ENCODE assay signal across 22 cellular contexts in the genomic region with DNA sequence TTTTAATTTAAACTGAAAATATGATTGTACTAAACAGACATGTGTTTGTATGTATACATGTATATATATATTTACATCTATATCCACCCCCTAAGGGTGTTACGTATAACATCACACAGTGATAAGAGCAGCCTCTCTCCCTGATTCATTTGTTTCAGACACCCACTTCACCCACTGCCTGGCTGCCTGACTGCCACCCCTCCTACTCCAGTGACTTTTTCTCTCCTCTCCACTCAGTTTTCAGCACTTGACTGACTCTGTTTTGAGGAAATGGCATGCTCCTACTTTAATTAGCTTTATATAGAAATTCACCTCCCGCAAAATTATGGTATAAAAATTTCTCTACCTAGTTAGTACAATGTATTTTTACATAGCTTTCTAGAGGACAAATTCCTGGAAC. TPM values are rescaled to one million over a fixed set of nuclear protein-coding genes. Genes with fewer than 3 reads are reported as not detected.
A peak's percentile ranks its signal among the peaks of the same experiment; 100 is the strongest.
DNase-seq lines count a peak whose midpoint lies in the region; ATAC-seq and TF ChIP-seq lines count a peak whose summit lies in the region.
"Had no signal": no experiment of that assay in that cellular context is flagged by ENCODE, and none has a peak within 500 bp of the region (broad histone marks: within the 10 kb centered on the region; RNA-seq: fewer than 3 reads in every experiment).

No MANE protein-coding gene starts in this region.

- intact Hi-C loops in activated naive CD4-positive, alpha-beta T cell treated with anti-CD3 and anti-CD28 coated beads for 36 hours (cut with micrococcal nuclease): no loop called here
- intact Hi-C loops in Calu3 (cut with micrococcal nuclease; ENCODE audit: unreplicated experiment): no loop called here

- DNase-seq in activated naive CD4-positive, alpha-beta T cell treated with anti-CD3 and anti-CD28 coated beads for 36 hours: no peak
- DNase-seq in Calu3: no peak
- peak; percentile 63 for DNase-seq in putamen (ENCODE audit: low spot score)
- no peak for DNase-seq in hypothalamus (lab: John Stamatoyannopoulos, UW)
- DNase-seq in GM13977 (ENCODE audit: low spot score): no peak
- DNase-seq: CD4-positive, CD25-positive, alpha-beta regulatory T cell; COR-L47; DMS 273 treated with DMSO at 0.1 percent for 48 hours; DMS79 treated with DMSO at 0.1 percent for 48 hours; H7; Kasumi-1; MG63; NCI-H1048; NCI-H1417 treated with DMSO at 0.1 percent for 48 hours; NCI-H187; NCI-H446; NCI-H526 had no signal

- peaks cover 9% of the 10 kb centered on the region for H3K4me1 Mint-ChIP-seq in activated naive CD4-positive, alpha-beta T cell treated with anti-CD3 and anti-CD28 coated beads, Interleukin-2, amount 50 U/mL, for 24 hours
- H3K4me1 Mint-ChIP-seq in activated naive CD4-positive, alpha-beta T cell treated with anti-CD3 and anti-CD28 coated beads for 36 hours (ENCODE audit: low read depth): peaks cover 9% of the 10 kb centered on the region
- peaks cover 15% of the 10 kb centered on the region for H3K4me1 Mint-ChIP-seq in Calu3 (ENCODE audit: low read depth, unreplicated experiment)
- peaks cover 8% of the 10 kb centered on the region for H3K4me1 Mint-ChIP-seq in activated T-helper 17 cell treated with anti-CD3 and anti-CD28 coated beads, Interleukin-2, amount 50 U/mL, for 72 hours

- H3K36me3 Mint-ChIP-seq in activated naive CD4-positive, alpha-beta T cell treated with anti-CD3 and anti-CD28 coated beads, Interleukin-2, amount 50 U/mL, for 24 hours: peaks cover 10% of the 10 kb centered on the region
- peaks cover 25% of the 10 kb centered on the region for H3K36me3 Mint-ChIP-seq in activated naive CD4-positive, alpha-beta T cell treated with anti-CD3 and anti-CD28 coated beads for 36 hours (ENCODE audit: low read depth)
- peaks cover 88% of the 10 kb centered on the region for H3K36me3 Mint-ChIP-seq in Calu3 (ENCODE audit: insufficient read depth, unreplicated experiment)
- H3K36me3 Mint-ChIP-seq in activated T-helper 17 cell treated with anti-CD3 and anti-CD28 coated beads, Interleukin-2, amount 50 U/mL, for 72 hours (ENCODE audit: low read depth): peaks cover 92% of the 10 kb centered on the region

- no peak for TF ChIP-seq CTCF in Calu3 (IDR thresholded peaks at IDR 0.05; ENCODE audit: unreplicated experiment)
- TF ChIP-seq CTCF in GM13977 (IDR thresholded peaks at IDR 0.05; ENCODE audit: extremely low read depth, insufficient read depth, missing control alignments): no peak

- peak overlapping the region; percentile 82 for H3K27ac Mint-ChIP-seq in activated naive CD4-positive, alpha-beta T cell treated with anti-CD3 and anti-CD28 coated beads, Interleukin-2, amount 50 U/mL, for 24 hours
- no peak overlapping the region for H3K27ac Mint-ChIP-seq in activated naive CD4-positive, alpha-beta T cell treated with anti-CD3 and anti-CD28 coated beads for 36 hours
- H3K27ac Mint-ChIP-seq in Calu3 (ENCODE audit: unreplicated experiment): peak overlapping the region; percentile 59
- peak overlapping the region; percentile 63 for H3K27ac Mint-ChIP-seq in activated T-helper 17 cell treated with anti-CD3 and anti-CD28 coated beads, Interleukin-2, amount 50 U/mL, for 72 hours

- no peaks in the 10 kb centered on the region for H3K9me3 Mint-ChIP-seq in activated naive CD4-positive, alpha-beta T cell treated with anti-CD3 and anti-CD28 coated beads, Interleukin-2, amount 50 U/mL, for 24 hours
- H3K9me3 Mint-ChIP-seq in activated naive CD4-positive, alpha-beta T cell treated with anti-CD3 and anti-CD28 coated beads for 36 hours: no peaks in the 10 kb centered on the region
- no peaks in the 10 kb centered on the region for H3K9me3 Mint-ChIP-seq in Calu3 (ENCODE audit: low read depth, unreplicated experiment)
- H3K9me3 Mint-ChIP-seq in activated T-helper 17 cell treated with anti-CD3 and anti-CD28 coated beads, Interleukin-2, amount 50 U/mL, for 72 hours: no peaks in the 10 kb centered on the region
- H3K9me3 Mint-ChIP-seq: CD4-positive, CD25-positive, alpha-beta regulatory T cell had no signal

- ATAC-seq in activated T-helper 17 cell treated with anti-CD3 and anti-CD28 coated beads, Interleukin-2, amount 50 U/mL, for 72 hours (replicated peaks): no peak
- ATAC-seq: A549, Right ventricle myocardium inferior had no signal

- BruUV-seq in Calu3 (replicated peaks; lab: Mats Ljungman, UMichigan): no TSS peak

- no peak overlapping the region for H3K4me3 Mint-ChIP-seq in activated naive CD4-positive, alpha-beta T cell treated with anti-CD3 and anti-CD28 coated beads, Interleukin-2, amount 50 U/mL, for 24 hours
- no peak overlapping the region for H3K4me3 Mint-ChIP-seq in activated naive CD4-positive, alpha-beta T cell treated with anti-CD3 and anti-CD28 coated beads for 36 hours
- H3K4me3 Mint-ChIP-seq in Calu3 (ENCODE audit: low read depth, unreplicated experiment): no peak overlapping the region
- no peak overlapping the region for H3K4me3 Mint-ChIP-seq in activated T-helper 17 cell treated with anti-CD3 and anti-CD28 coated beads, Interleukin-2, amount 50 U/mL, for 72 hours
- H3K4me3 Mint-ChIP-seq: CD4-positive, CD25-positive, alpha-beta regulatory T cell had no signal

- H3K27me3 Mint-ChIP-seq in activated naive CD4-positive, alpha-beta T cell treated with anti-CD3 and anti-CD28 coated beads, Interleukin-2, amount 50 U/mL, for 24 hours: no peaks in the 10 kb centered on the region
- H3K27me3 Mint-ChIP-seq in activated naive CD4-positive, alpha-beta T cell treated with anti-CD3 and anti-CD28 coated beads for 36 hours (ENCODE audit: low read depth): no peaks in the 10 kb centered on the region
- H3K27me3 Mint-ChIP-seq in Calu3 (ENCODE audit: unreplicated experiment): no peaks in the 10 kb centered on the region
- no peaks in the 10 kb centered on the region for H3K27me3 Mint-ChIP-seq in activated T-helper 17 cell treated with anti-CD3 and anti-CD28 coated beads, Interleukin-2, amount 50 U/mL, for 72 hours
- H3K27me3 Mint-ChIP-seq: CD4-positive, CD25-positive, alpha-beta regulatory T cell had no signal

- in situ Hi-C loops in GM13977 (cut with MboI; ENCODE audit: low pct_unique_long_range_greater_than_20kb, low sequenced_read_pairs, unreplicated experiment): no loop called here

- CTCF ChIA-PET in activated naive CD4-positive, alpha-beta T cell treated with anti-CD3 and anti-CD28 coated beads for 36 hours (lab: Charles Lee): no interaction called here
- CTCF ChIA-PET in Calu3 (lab: Charles Lee): no interaction called here

RNA-seq across cellular contexts. Expression of gene BFAR, which starts 20.0 kb away (rescaled TPM):
- 10 to 100 TPM; 41.9 to 44.6 TPM for total RNA-seq in activated naive CD4-positive, alpha-beta T cell treated with anti-CD3 and anti-CD28 coated beads for 36 hours
- 83.8 and 97.9 TPM in 2 replicates for total RNA-seq in Calu3 (2022)
- 10 to 100 TPM; 41.4 to 62.2 TPM for total RNA-seq in activated T-helper 17 cell treated with anti-CD3 and anti-CD28 coated beads, Interleukin-2, amount 50 U/mL, for 72 hours

RNA-seq across cellular contexts. Expression of gene PARN, which starts 22.7 kb away (rescaled TPM):
- total RNA-seq in activated naive CD4-positive, alpha-beta T cell treated with anti-CD3 and anti-CD28 coated beads for 36 hours: 10 to 100 TPM; 41.8 to 44.0 TPM
- total RNA-seq in Calu3 (2022): 54.8 and 59.1 TPM in 2 replicates
- 10 to 100 TPM; 28.0 to 46.3 TPM for total RNA-seq in activated T-helper 17 cell treated with anti-CD3 and anti-CD28 coated beads, Interleukin-2, amount 50 U/mL, for 72 hours

RNA-seq across cellular contexts. Expression of gene PLA2G10, which starts 41.4 kb away (rescaled TPM):
- total RNA-seq in activated naive CD4-positive, alpha-beta T cell treated with anti-CD3 and anti-CD28 coated beads for 36 hours: not detected
- 3.3 and 6.3 TPM in 2 replicates for total RNA-seq in Calu3 (2022)
- not detected for total RNA-seq in activated T-helper 17 cell treated with anti-CD3 and anti-CD28 coated beads, Interleukin-2, amount 50 U/mL, for 72 hours
- total RNA-seq: CD4-positive, CD25-positive, alpha-beta regulatory T cell; H7; Right ventricle myocardium inferior; SK-MEL-5 had no signal

RNA-seq across cellular contexts. Expression of gene NPIPA3, which starts 50.5 kb away (rescaled TPM):
- total RNA-seq in activated naive CD4-positive, alpha-beta T cell treated with anti-CD3 and anti-CD28 coated beads for 36 hours: 1 to 10 TPM; 1.5 to 1.9 TPM
- 8.2 and 9.1 TPM in 2 replicates for total RNA-seq in Calu3 (2022)
- total RNA-seq in activated T-helper 17 cell treated with anti-CD3 and anti-CD28 coated beads, Interleukin-2, amount 50 U/mL, for 72 hours: under 1 TPM; 0.61 to 0.74 TPM
